13 cellular contexts compared by ENCODE assay signal in genomic region chr6:159971341-159972178, GRCh38. TPM values are rescaled to one million over a fixed set of nuclear protein-coding genes. Genes with fewer than 3 reads are reported as not detected.
DNase-seq lines count a peak whose midpoint lies in the region; ATAC-seq and TF ChIP-seq lines count a peak whose summit lies in the region.
"Had no signal": no experiment of that assay in that cellular context is flagged by ENCODE, and none has a peak within 500 bp of the region (broad histone marks: within the 10 kb centered on the region; RNA-seq: fewer than 3 reads in every experiment).

No MANE protein-coding gene starts in this region.

- peak overlapping the region; percentile 84 for H3K4me2 ChIP-seq in hepatocyte
- H3K4me2 ChIP-seq in skeletal muscle satellite cell (ENCODE audit: low read length), result peak overlapping the region; percentile 82

- H3K4me1 ChIP-seq in hepatocyte (ENCODE audit: insufficient read depth) (peaks cover 50% of the 10 kb centered on the region), skeletal muscle satellite cell (ENCODE audit: control insufficient read depth, insufficient read depth, low read length) (peaks cover 41% of the 10 kb centered on the region)

- POLR2A ChIA-PET in activated CD4-positive, alpha-beta T cell treated with anti-CD3 and anti-CD28 coated beads, Interleukin-2, amount 10 ng/mL, durations not matched to agents 7 days and 5 days (lab: Charles Lee), result no interaction called here
- POLR2A ChIA-PET in activated B cell treated with CpG ODN at 0.5 μM for 24 hours (lab: Charles Lee), result interaction anchor here (0.6 kb wide), 1 partner anchor 277 kb away, joined by 3 read pairs; no protein-coding TSS in a partner anchor

- H3K9me3 ChIP-seq in hepatocyte (ENCODE audit: low read depth) (no peaks in the 10 kb centered on the region), skeletal muscle satellite cell (replicated peaks; ENCODE audit: low read length) (no peaks in the 10 kb centered on the region)

- ATAC-seq in activated B cell treated with CpG ODN at 0.5 μM for 24 hours (ENCODE audit: low read depth) (no peak), Right ventricle myocardium superior (ENCODE audit: poor library complexity) (no peak)

- intact Hi-C loops in activated B cell treated with CpG ODN at 0.5 μM for 24 hours (cut with micrococcal nuclease) (no loop called here), Right ventricle myocardium superior (cut with DNase I) (no loop called here)

- no peak for TF ChIP-seq CTCF in activated B cell treated with CpG ODN at 0.5 μM for 24 hours (IDR thresholded peaks at IDR 0.05)
- no peak for TF ChIP-seq CTCF in hepatocyte (IDR thresholded peaks at IDR 0.05; ENCODE audit: poor library complexity)

- peaks cover 69% of the 10 kb centered on the region for H3K4me1 Mint-ChIP-seq in activated CD4-positive, alpha-beta T cell treated with anti-CD3 and anti-CD28 coated beads, Interleukin-2, amount 10 ng/mL, durations not matched to agents 7 days and 5 days
- H3K4me1 Mint-ChIP-seq in activated B cell treated with CpG ODN at 0.5 μM for 24 hours, result peaks cover 53% of the 10 kb centered on the region

- H4K20me1 ChIP-seq in hepatocyte (ENCODE audit: insufficient read depth, poor library complexity, severe bottlenecking), result peaks cover 63% of the 10 kb centered on the region

- H3K4me3 Mint-ChIP-seq in activated CD4-positive, alpha-beta T cell treated with anti-CD3 and anti-CD28 coated beads, Interleukin-2, amount 10 ng/mL, durations not matched to agents 7 days and 5 days, result peak overlapping the region; percentile 89
- peak overlapping the region; percentile 52 for H3K4me3 Mint-ChIP-seq in activated B cell treated with CpG ODN at 0.5 μM for 24 hours

- H2AFZ ChIP-seq in hepatocyte, result no peak overlapping the region
- H2AFZ ChIP-seq: PC-9 had no signal

- no peak for DNase-seq in activated CD4-positive, alpha-beta T cell treated with anti-CD3 and anti-CD28 coated beads, Interleukin-2, amount 10 ng/mL, durations not matched to agents 7 days and 5 days
- DNase-seq in activated CD4-positive, alpha-beta T cell treated with anti-CD3 and anti-CD28 coated beads, Interleukin-2, amount 50 U/mL, for 48 hours, result no peak
- no peak for DNase-seq in activated B cell treated with CpG ODN at 0.5 μM for 24 hours
- DNase-seq in hepatocyte (ENCODE audit: low spot score), result no peak
- DNase-seq in Right ventricle myocardium superior, result no peak
- no peak for DNase-seq in cortex of kidney (lab: John Stamatoyannopoulos, UW)
- no peak for DNase-seq in NCI-H2196 treated with DMSO at 0.1 percent for 48 hours (lab: John Stamatoyannopoulos, UW; ENCODE audit: unreplicated experiment)
- DNase-seq: activated CD8-positive, alpha-beta memory T cell treated with anti-CD3 and anti-CD28 coated beads, Interleukin-2, amount 50 U/mL, for 4 hours; occipital lobe; PC-9; stimulated activated CD4-positive, alpha-beta T cell treated with anti-CD3 and anti-CD28 coated beads, Interleukin-4, amount 100 ng/mL, for 24 hours; T-helper 9 cell had no signal

- H3K36me3 ChIP-seq in hepatocyte (replicated peaks; ENCODE audit: insufficient read depth, low read depth), result no peaks in the 10 kb centered on the region
- no peaks in the 10 kb centered on the region for H3K36me3 ChIP-seq in skeletal muscle satellite cell (ENCODE audit: insufficient read depth, low read length)

- peaks cover 74% of the 10 kb centered on the region for H3K79me2 ChIP-seq in hepatocyte

- no peak overlapping the region for H3K27ac ChIP-seq in hepatocyte
- H3K27ac ChIP-seq: PC-9 had no signal

- H3K27me3 ChIP-seq in hepatocyte (no peaks in the 10 kb centered on the region), skeletal muscle satellite cell (ENCODE audit: control insufficient read depth, insufficient read depth, low read length) (no peaks in the 10 kb centered on the region)

- H3K27ac Mint-ChIP-seq in activated CD4-positive, alpha-beta T cell treated with anti-CD3 and anti-CD28 coated beads, Interleukin-2, amount 10 ng/mL, durations not matched to agents 7 days and 5 days, result peak overlapping the region; percentile 26
- no peak overlapping the region for H3K27ac Mint-ChIP-seq in activated B cell treated with CpG ODN at 0.5 μM for 24 hours

- H3K27me3 Mint-ChIP-seq in activated CD4-positive, alpha-beta T cell treated with anti-CD3 and anti-CD28 coated beads, Interleukin-2, amount 10 ng/mL, durations not matched to agents 7 days and 5 days, result peaks cover 2% of the 10 kb centered on the region
- no peaks in the 10 kb centered on the region for H3K27me3 Mint-ChIP-seq in activated B cell treated with CpG ODN at 0.5 μM for 24 hours

- H3K4me3 ChIP-seq in hepatocyte, result no peak overlapping the region
- H3K4me3 ChIP-seq in skeletal muscle satellite cell (ENCODE audit: low read length), result peak overlapping the region; percentile 90
- H3K4me3 ChIP-seq: PC-9 had no signal

- peaks cover 17% of the 10 kb centered on the region for H3K36me3 Mint-ChIP-seq in activated CD4-positive, alpha-beta T cell treated with anti-CD3 and anti-CD28 coated beads, Interleukin-2, amount 10 ng/mL, durations not matched to agents 7 days and 5 days (ENCODE audit: low read depth)
- peaks cover 4% of the 10 kb centered on the region for H3K36me3 Mint-ChIP-seq in activated B cell treated with CpG ODN at 0.5 μM for 24 hours (ENCODE audit: low read depth)

- H3K9ac ChIP-seq in skeletal muscle satellite cell (ENCODE audit: low read depth, low read length), result no peak overlapping the region

- CTCF ChIA-PET in activated CD4-positive, alpha-beta T cell treated with anti-CD3 and anti-CD28 coated beads, Interleukin-2, amount 10 ng/mL, durations not matched to agents 7 days and 5 days (lab: Charles Lee), result interaction anchor here (2.0 to 2.4 kb wide), 2 partner anchors 8 to 11 kb away, joined by 9 read pairs; no protein-coding TSS in a partner anchor
- CTCF ChIA-PET in activated B cell treated with CpG ODN at 0.5 μM for 24 hours (lab: Charles Lee), result no interaction called here

- 93% methylated on average over 12 of the region's 12 CpGs for WGBS in hepatocyte (ENCODE audit: low lambda C conversion rate, missing lambda C conversion rate)

- H3K9me2 ChIP-seq in hepatocyte (replicated peaks; ENCODE audit: insufficient read depth), result no peaks in the 10 kb centered on the region

- H3K9me3 Mint-ChIP-seq in activated CD4-positive, alpha-beta T cell treated with anti-CD3 and anti-CD28 coated beads, Interleukin-2, amount 10 ng/mL, durations not matched to agents 7 days and 5 days, result no peaks in the 10 kb centered on the region
- no peaks in the 10 kb centered on the region for H3K9me3 Mint-ChIP-seq in activated B cell treated with CpG ODN at 0.5 μM for 24 hours

RNA-seq across cellular contexts. Expression of gene IGF2R, which starts 2.7 kb away (rescaled TPM):
- 10 to 100 TPM; 62.8 to 65.0 TPM for total RNA-seq in activated CD4-positive, alpha-beta T cell treated with anti-CD3 and anti-CD28 coated beads, Interleukin-2, amount 10 ng/mL, durations not matched to agents 7 days and 5 days
- total RNA-seq in activated B cell treated with CpG ODN at 0.5 μM for 24 hours (69.6 and 79.5 TPM in 2 replicates), hepatocyte (105 and 132 TPM in 2 replicates), Right ventricle myocardium superior (68.4 TPM)
- 56.1 and 61.2 TPM in 2 replicates for polyA plus RNA-seq in hepatocyte
- total RNA-seq in skeletal muscle satellite cell (2012; rRNA removed), result 86.5 and 116 TPM in 2 replicates
